ENCODE assay signal across 21 cellular contexts in genomic region chrX:110588164-110588563, GRCh38.
DNase-seq lines count a peak whose midpoint lies in the region; ATAC-seq, FAIRE-seq and TF ChIP-seq lines count a peak whose summit lies in the region.
"Had no signal": no experiment of that assay in that cellular context is flagged by ENCODE, and none has a peak within 500 bp of the region (broad histone marks: within the 10 kb centered on the region; RNA-seq: fewer than 3 reads in every experiment).

No MANE protein-coding gene starts in this region.

- no peak overlapping the region for H3K4me2 ChIP-seq in A549

- H3K27ac ChIP-seq in A549: no peak overlapping the region
- H3K27ac ChIP-seq in lung (ENCODE audit: low read depth in 1 of 2, low read length in 1 of 2): no peak overlapping the region
- H3K27ac ChIP-seq in uterus: no peak overlapping the region

- WGBS in A549 (ENCODE audit: missing lambda C conversion rate): 0% methylated on average over 2 of the region's 2 CpGs
- WGBS in lung, 2 donors: 20 to 53% methylated on average over 2 of the region's 2 CpGs

- peaks cover 2% of the 10 kb centered on the region for H3K9me3 Mint-ChIP-seq in WTC11
- H3K9me3 Mint-ChIP-seq: activated T-cell treated with anti-CD3 and anti-CD28 coated beads, Interleukin-2, amount 50 U/mL, for 24 hours; memory B cell had no signal

- TF ChIP-seq POLR2A in A549 (IDR thresholded peaks at IDR 0.05; ENCODE audit: low read length): no peak
- TF ChIP-seq POLR2A in uterus (IDR thresholded peaks at IDR 0.05): no peak

- H3K4me3 ChIP-seq in A549: no peak overlapping the region
- H3K4me3 ChIP-seq in lung: no peak overlapping the region
- no peak overlapping the region for H3K4me3 ChIP-seq in uterus

- H3K36me3 Mint-ChIP-seq in WTC11: peaks cover 3% of the 10 kb centered on the region
- H3K36me3 Mint-ChIP-seq: memory B cell had no signal

- no peaks in the 10 kb centered on the region for H3K27me3 Mint-ChIP-seq in WTC11 (ENCODE audit: low read depth)

- H3K36me3 ChIP-seq in lung (ENCODE audit: control insufficient read depth in 2 of 2, insufficient read depth in 2 of 2, low read length in 2 of 2) (no peaks in the 10 kb centered on the region), uterus (no peaks in the 10 kb centered on the region)

- POLR2A ChIA-PET in A549 (lab: Yijun Ruan, JAX): no interaction called here
- POLR2A ChIA-PET in WTC11 (lab: Charles Lee): no interaction called here

- no peak for TF ChIP-seq EP300 in A549 (IDR thresholded peaks at IDR 0.05)

- H3K9me3 ChIP-seq in A549: no peaks in the 10 kb centered on the region
- H3K9me3 ChIP-seq in lung (ENCODE audit: control insufficient read depth in 2 of 2, insufficient read depth in 1 of 2, low read length in 1 of 2): no peaks in the 10 kb centered on the region
- no peaks in the 10 kb centered on the region for H3K9me3 ChIP-seq in uterus

- ATAC-seq in A549 (no peak), lung (ENCODE audit: insufficient read depth, low FRiP score) (peak; percentile 34), WTC11 (no peak), GM21619 (IDR thresholded peaks at IDR 0.05; ENCODE audit: unreplicated experiment) (no peak)
- ATAC-seq: Right ventricle myocardium inferior, sciatic nerve had no signal

- H3K4me1 Mint-ChIP-seq in WTC11: peaks cover 29% of the 10 kb centered on the region
- H3K4me1 Mint-ChIP-seq: memory B cell had no signal

- TF ChIP-seq CTCF in A549 (IDR thresholded peaks at IDR 0.05) (no peak), lung (IDR thresholded peaks at IDR 0.05; ENCODE audit: control extremely low read depth, extremely low read depth) (no peak), uterus (IDR thresholded peaks at IDR 0.05) (no peak), WTC11 (IDR thresholded peaks at IDR 0.05) (no peak)

- intact Hi-C loops in uterus (cut with DNase I; ENCODE audit: low total_unique reads): no loop called here

- no peak for DNase-seq in A549 (ENCODE audit: low read depth in 1 of 2, low spot score in 1 of 2)
- DNase-seq in M059J (ENCODE audit: low read depth): peak; percentile 49
- DNase-seq in NCI-H82 treated with DMSO at 0.1 percent for 48 hours (lab: John Stamatoyannopoulos, UW; ENCODE audit: unreplicated experiment): peak; percentile 3
- DNase-seq in lung (ENCODE audit: low spot score): no peak
- DNase-seq in CD1c-positive myeloid dendritic cell (ENCODE audit: extremely low spot score): no peak
- no peak for DNase-seq in uterus
- DNase-seq in WTC11 (ENCODE audit: low spot score): no peak
- DNase-seq: activated naive CD4-positive, alpha-beta T cell; activated T-cell treated with anti-CD3 and anti-CD28 coated beads, Interleukin-2, amount 50 U/mL, for 24 hours; amniotic stem cell; COR-L47; GOT3; kidney; NCI-H1694 treated with DMSO at 0.1 percent for 48 hours; NCI-H748 treated with DMSO at 0.1 percent for 48 hours; substantia nigra had no signal

- H3K4me3 Mint-ChIP-seq in WTC11: no peak overlapping the region
- H3K4me3 Mint-ChIP-seq: activated T-cell treated with anti-CD3 and anti-CD28 coated beads, Interleukin-2, amount 50 U/mL, for 24 hours; memory B cell had no signal

- no peak for TF ChIP-seq RAD21 in A549 (conservative IDR thresholded peaks at IDR 0.05 in 1 of 2, IDR thresholded peaks at IDR 0.05 in 1 of 2)

- H3K4me1 ChIP-seq in A549: no peaks in the 10 kb centered on the region
- H3K4me1 ChIP-seq in lung (ENCODE audit: control insufficient read depth in 2 of 2, insufficient read depth in 2 of 2, low read length in 2 of 2): no peaks in the 10 kb centered on the region
- H3K4me1 ChIP-seq in uterus: no peaks in the 10 kb centered on the region

- H3K27ac Mint-ChIP-seq in WTC11: no peak overlapping the region
- H3K27ac Mint-ChIP-seq: activated T-cell treated with anti-CD3 and anti-CD28 coated beads, Interleukin-2, amount 50 U/mL, for 24 hours; memory B cell had no signal

- FAIRE-seq in A549 (lab: Jason Lieb, UNC): peak; percentile 43
- FAIRE-seq: endometrium had no signal

- CTCF ChIA-PET in A549 (lab: Yijun Ruan, JAX): no interaction called here
- CTCF ChIA-PET in WTC11 (lab: Charles Lee): no interaction called here

- H3K27me3 ChIP-seq in lung (ENCODE audit: control insufficient read depth, insufficient read depth) (no peaks in the 10 kb centered on the region), uterus (no peaks in the 10 kb centered on the region)

TF ChIP-seq in A549, 52 proteins besides CTCF, POLR2A, EP300 and RAD21:
- no peak for TF ChIP-seq FOXS1 (CRISPR knock-in tag; IDR thresholded peaks at IDR 0.05)
- no peak for TF ChIP-seq JUNB (IDR thresholded peaks at IDR 0.05)
- TF ChIP-seq NFE2L2 (conservative IDR thresholded peaks at IDR 0.05; ENCODE audit: low read length): no peak
- TF ChIP-seq MYC (IDR thresholded peaks at IDR 0.05; ENCODE audit: borderline replicate concordance, low read length): no peak
- TF ChIP-seq GATA3 (IDR thresholded peaks at IDR 0.05; ENCODE audit: borderline replicate concordance): no peak

TF ChIP-seq in WTC11, 78 proteins besides CTCF, POLR2A, EP300 and RAD21:
- TF ChIP-seq FOXK1 (CRISPR knock-in tag; IDR thresholded peaks at IDR 0.05): no peak
- no peak for TF ChIP-seq CREB1 (CRISPR knock-in tag; IDR thresholded peaks at IDR 0.05)
- TF ChIP-seq NFYB (CRISPR knock-in tag; conservative IDR thresholded peaks at IDR 0.05; ENCODE audit: low read depth): no peak
- no peak for TF ChIP-seq ETV6 (CRISPR knock-in tag; IDR thresholded peaks at IDR 0.05)
- TF ChIP-seq RORB (CRISPR knock-in tag; IDR thresholded peaks at IDR 0.05): no peak
- TF ChIP-seq ATF6 (CRISPR knock-in tag; IDR thresholded peaks at IDR 0.05): no peak
- TF ChIP-seq SMAD4 (CRISPR knock-in tag; IDR thresholded peaks at IDR 0.05): no peak
- no peak for TF ChIP-seq GTF2I (CRISPR knock-in tag; conservative IDR thresholded peaks at IDR 0.05)
- no peak for TF ChIP-seq EMX1 (CRISPR knock-in tag; IDR thresholded peaks at IDR 0.05)
- no peak for TF ChIP-seq TCF7 (CRISPR knock-in tag; IDR thresholded peaks at IDR 0.05; ENCODE audit: low read depth)
- TF ChIP-seq ZNF671 (CRISPR knock-in tag; IDR thresholded peaks at IDR 0.05): no peak

Comparison
In these comparisons a context has a peak if more than half of its experiments do, and no peak if none do; other contexts are left out.
1. DNase-seq: peak in M059J (single experiment) and NCI-H82 treated with DMSO at 0.1 percent for 48 hours (single experiment); none in A549 (0 of 2), lung (single experiment), CD1c-positive myeloid dendritic cell (single experiment), uterus (0 of 2) and WTC11 (single experiment).